In genomic region chr9:101751895-101752294, GRCh38 we compare ENCODE assay signal across 29 cellular contexts. TPM values are rescaled to one million over a fixed set of nuclear protein-coding genes. Genes with fewer than 3 reads are reported as not detected.
"Had no signal": no experiment of that assay in that cellular context is flagged by ENCODE, and none has a peak within 500 bp of the region (broad histone marks: within the 10 kb centered on the region; RNA-seq: fewer than 3 reads in every experiment).

No MANE protein-coding gene starts in this region.

- H3K27ac Mint-ChIP-seq: stimulated activated effector memory CD8-positive, alpha-beta T cell treated with anti-CD3 and anti-CD28 coated beads, Interleukin-12 subunit alpha, Interleukin-12 subunit beta, amount 100 ng/mL, for 72 hours; stimulated activated memory B cell treated with anti-CD40 and anti-IgM and Interleukin-4, amounts not matched to agents 10 μg/mL and 1 μg/mL and 100 μg/mL, for 72 hours; stimulated activated naive B cell treated with anti-CD40 and anti-IgM and Interleukin-4, amounts not matched to agents 10 μg/mL and 1 μg/mL and 100 μg/mL, for 72 hours; stimulated activated naive CD8-positive, alpha-beta T cell treated with anti-CD3 and anti-CD28 coated beads, Interleukin-15, amount 100 ng/mL, for 72 hours; stimulated activated naive CD8-positive, alpha-beta T cell treated with anti-CD3 and anti-CD28 coated beads, Interleukin-15, Interleukin-2, amounts not matched to agents 100 ng/mL and 50 ng/mL, for 24 hours; type B pancreatic cell had no signal

- H3K4me3 ChIP-seq: stomach, suprapubic skin, testis, thoracic aorta, thyroid gland, tibial artery, tibial nerve, transverse colon, upper lobe of left lung, upper lobe of right lung, uterus, vagina had no signal

- DNase-seq: stimulated activated CD4-positive, alpha-beta T cell treated with anti-CD3 and anti-CD28 coated beads, Interleukin-2, amount 100 ng/mL, for 48 hours; stimulated activated CD4-positive, alpha-beta T cell treated with anti-CD3 and anti-CD28 coated beads, Interleukin-4, amount 100 ng/mL, for 1 hour; stimulated activated CD4-positive, alpha-beta T cell treated with anti-CD3 and anti-CD28 coated beads, Interleukin-4, amount 100 ng/mL, for 24 hours; stimulated activated CD4-positive, alpha-beta T cell treated with anti-CD3 and anti-CD28 coated beads, Interleukin-4, amount 100 ng/mL, for 4 hours; stimulated activated CD8-positive, alpha-beta memory T cell treated with anti-CD3 and anti-CD28 coated beads, Interleukin-4, amount 100 ng/mL, for 48 hours; stimulated activated naive B cell treated with anti-CD40 and anti-IgM and Interleukin-4, amounts not matched to agents 10 μg/mL and 1 μg/mL and 100 μg/mL, for 72 hours; stimulated activated naive CD4-positive, alpha-beta T cell; stimulated activated naive CD4-positive, alpha-beta T cell treated with Interleukin-2 at 50 U/mL for 16 hours; stimulated activated naive CD8-positive, alpha-beta T cell treated with anti-CD3 and anti-CD28 coated beads, Interleukin-15, amount 100 ng/mL, for 72 hours; stimulated activated naive CD8-positive, alpha-beta T cell treated with anti-CD3 and anti-CD28 coated beads, Interleukin-15, Interleukin-2, amounts not matched to agents 100 U/mL and 50 U/mL, for 24 hours; stomach; substantia nigra; testis; thyroid gland; tibial artery; transverse colon; trophoblast cell; upper lobe of left lung; upper lobe of right lung; uterus had no signal

- FAIRE-seq: urothelium cell line had no signal

- H3K4me1 ChIP-seq: suprapubic skin, testis, thyroid gland, tibial artery, tibial nerve, transverse colon, upper lobe of left lung, upper lobe of right lung, uterus, vagina had no signal

- H3K36me3 Mint-ChIP-seq: stimulated activated effector memory CD8-positive, alpha-beta T cell treated with anti-CD3 and anti-CD28 coated beads, Interleukin-12 subunit alpha, Interleukin-12 subunit beta, amount 100 ng/mL, for 72 hours; stimulated activated memory B cell treated with anti-CD40 and anti-IgM and Interleukin-4, amounts not matched to agents 10 μg/mL and 1 μg/mL and 100 μg/mL, for 72 hours; stimulated activated naive B cell treated with anti-CD40 and anti-IgM and Interleukin-4, amounts not matched to agents 10 μg/mL and 1 μg/mL and 100 μg/mL, for 72 hours; type B pancreatic cell had no signal

- H3K9me3 ChIP-seq: suprapubic skin, testis, thoracic aorta, thyroid gland, tibial artery, tibial nerve, transverse colon, upper lobe of left lung, upper lobe of right lung, uterus, vagina had no signal

- H3K27me3 Mint-ChIP-seq: stimulated activated memory B cell treated with anti-CD40 and anti-IgM and Interleukin-4, amounts not matched to agents 10 μg/mL and 1 μg/mL and 100 μg/mL, for 72 hours; stimulated activated naive B cell treated with anti-CD40 and anti-IgM and Interleukin-4, amounts not matched to agents 10 μg/mL and 1 μg/mL and 100 μg/mL, for 72 hours; stimulated activated naive CD8-positive, alpha-beta T cell treated with anti-CD3 and anti-CD28 coated beads, Interleukin-15, amount 100 ng/mL, for 72 hours had no signal

- H3K27ac ChIP-seq: stomach, suprapubic skin, testis, thoracic aorta, thyroid gland, tibial artery, tibial nerve, transverse colon, upper lobe of left lung, upper lobe of right lung, uterus, vagina had no signal

- H3K27me3 ChIP-seq: stomach, suprapubic skin, testis, thyroid gland, tibial artery, tibial nerve, transverse colon, upper lobe of left lung, upper lobe of right lung, uterus, vagina had no signal

- H3K4me3 Mint-ChIP-seq: stimulated activated effector memory CD8-positive, alpha-beta T cell treated with anti-CD3 and anti-CD28 coated beads, Interleukin-12 subunit alpha, Interleukin-12 subunit beta, amount 100 ng/mL, for 72 hours; stimulated activated memory B cell treated with anti-CD40 and anti-IgM and Interleukin-4, amounts not matched to agents 10 μg/mL and 1 μg/mL and 100 μg/mL, for 72 hours; stimulated activated naive B cell treated with anti-CD40 and anti-IgM and Interleukin-4, amounts not matched to agents 10 μg/mL and 1 μg/mL and 100 μg/mL, for 72 hours; stimulated activated naive CD8-positive, alpha-beta T cell treated with anti-CD3 and anti-CD28 coated beads, Interleukin-15, amount 100 ng/mL, for 72 hours; stimulated activated naive CD8-positive, alpha-beta T cell treated with anti-CD3 and anti-CD28 coated beads, Interleukin-15, Interleukin-2, amounts not matched to agents 100 ng/mL and 50 ng/mL, for 24 hours; type B pancreatic cell had no signal

- ATAC-seq: stimulated activated effector memory CD8-positive, alpha-beta T cell treated with anti-CD3 and anti-CD28 coated beads, Interleukin-12 subunit alpha, Interleukin-12 subunit beta, amount 100 ng/mL, for 72 hours; stimulated activated memory B cell treated with anti-CD40 and anti-IgM and Interleukin-4, amounts not matched to agents 10 μg/mL and 1 μg/mL and 100 μg/mL, for 72 hours; stimulated activated naive B cell treated with anti-CD40 and anti-IgM and Interleukin-4, amounts not matched to agents 10 μg/mL and 1 μg/mL and 100 μg/mL, for 72 hours; stimulated activated naive CD8-positive, alpha-beta T cell treated with anti-CD3 and anti-CD28 coated beads, Interleukin-15, amount 100 ng/mL, for 72 hours; stimulated activated naive CD8-positive, alpha-beta T cell treated with anti-CD3 and anti-CD28 coated beads, Interleukin-15, Interleukin-2, amounts not matched to agents 100 U/mL and 50 U/mL, for 24 hours; upper lobe of right lung had no signal

- H3K36me3 ChIP-seq: stomach, suprapubic skin, thoracic aorta, thyroid gland, tibial artery, tibial nerve, transverse colon, upper lobe of left lung, upper lobe of right lung, uterus, vagina had no signal

- H3K4me1 Mint-ChIP-seq: stimulated activated effector memory CD8-positive, alpha-beta T cell treated with anti-CD3 and anti-CD28 coated beads, Interleukin-12 subunit alpha, Interleukin-12 subunit beta, amount 100 ng/mL, for 72 hours; stimulated activated memory B cell treated with anti-CD40 and anti-IgM and Interleukin-4, amounts not matched to agents 10 μg/mL and 1 μg/mL and 100 μg/mL, for 72 hours; stimulated activated naive B cell treated with anti-CD40 and anti-IgM and Interleukin-4, amounts not matched to agents 10 μg/mL and 1 μg/mL and 100 μg/mL, for 72 hours; stimulated activated naive CD8-positive, alpha-beta T cell treated with anti-CD3 and anti-CD28 coated beads, Interleukin-15, amount 100 ng/mL, for 72 hours had no signal

- H3K9me3 Mint-ChIP-seq: stimulated activated effector memory CD8-positive, alpha-beta T cell treated with anti-CD3 and anti-CD28 coated beads, Interleukin-12 subunit alpha, Interleukin-12 subunit beta, amount 100 ng/mL, for 72 hours; stimulated activated naive CD8-positive, alpha-beta T cell treated with anti-CD3 and anti-CD28 coated beads, Interleukin-15, amount 100 ng/mL, for 72 hours; stimulated activated naive CD8-positive, alpha-beta T cell treated with anti-CD3 and anti-CD28 coated beads, Interleukin-15, Interleukin-2, amounts not matched to agents 100 ng/mL and 50 ng/mL, for 24 hours; type B pancreatic cell had no signal

RNA-seq across cellular contexts. Expression of gene GRIN3A, which starts 13.4 kb away (rescaled TPM):
- total RNA-seq: thyroid gland had no signal
- polyA plus RNA-seq: stomach had no signal
